21 cellular contexts compared by ENCODE assay signal in the genomic region with DNA sequence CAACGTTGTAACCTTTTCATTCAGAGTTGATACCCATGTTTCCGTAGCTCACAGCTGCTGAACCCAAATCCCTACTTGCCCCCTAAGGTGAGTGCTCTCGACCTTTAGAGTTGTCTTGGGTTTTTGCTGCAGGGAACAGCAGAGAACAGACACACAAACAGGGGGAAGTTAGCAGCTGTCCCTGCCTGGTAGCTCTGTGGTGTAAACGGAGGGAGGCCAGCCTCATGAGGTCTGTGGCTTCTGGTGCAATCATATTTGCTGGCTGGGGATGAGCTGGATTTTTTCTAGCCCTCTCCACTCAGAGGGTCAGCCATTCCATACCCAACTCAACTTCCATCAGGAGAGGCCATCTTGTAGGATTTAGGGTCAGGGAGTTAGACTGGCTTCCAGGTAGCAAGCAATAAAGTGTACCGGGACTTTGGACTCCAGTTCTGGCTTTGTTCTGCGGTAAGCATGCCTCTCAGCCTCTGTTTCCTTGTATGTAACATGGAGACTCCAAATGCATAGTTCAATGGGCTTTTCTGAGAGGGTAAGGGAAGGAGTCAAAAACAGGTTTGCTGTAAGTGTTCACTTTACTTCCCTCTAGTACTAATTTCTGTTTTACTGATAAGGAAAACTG.
"Had no signal": no experiment of that assay in that cellular context is flagged by ENCODE, and none has a peak within 500 bp of the region (broad histone marks: within the 10 kb centered on the region; RNA-seq: fewer than 3 reads in every experiment).

No MANE protein-coding gene starts in this region.

- H3K27me3 ChIP-seq: gastroesophageal sphincter, thyroid gland had no signal

- H3K4me3 Mint-ChIP-seq: activated CD4-positive, alpha-beta memory T cell treated with anti-CD3 and anti-CD28 coated beads for 36 hours; activated naive CD4-positive, alpha-beta T cell treated with anti-CD3 and anti-CD28 coated beads for 36 hours; activated naive CD8-positive, alpha-beta T cell treated with anti-CD3 and anti-CD28 coated beads, Interleukin-2, amount 10 ng/mL, durations not matched to agents 7 days and 5 days; activated T-cell treated with anti-CD3 and anti-CD28 coated beads, Interleukin-2, amount 50 U/mL, for 72 hours; stimulated activated naive CD8-positive, alpha-beta T cell treated with anti-CD3 and anti-CD28 coated beads, Interleukin-15, Interleukin-2, amounts not matched to agents 100 ng/mL and 50 ng/mL, for 24 hours; T-helper 1 cell treated with Interleukin-12 subunit alpha and Interleukin-12 subunit beta and Interleukin-4 antibody, amounts not matched to agents 30 μg/mL and 1 μg/mL, for 36 hours had no signal

- H3K27me3 Mint-ChIP-seq: activated CD4-positive, alpha-beta memory T cell treated with anti-CD3 and anti-CD28 coated beads for 36 hours; stimulated activated naive CD8-positive, alpha-beta T cell treated with anti-CD3 and anti-CD28 coated beads, Interleukin-15, Interleukin-2, amounts not matched to agents 100 ng/mL and 50 ng/mL, for 24 hours had no signal

- H3K27ac ChIP-seq: epithelial cell of prostate, gastroesophageal sphincter, thyroid gland had no signal

- H3K9me3 ChIP-seq: gastroesophageal sphincter, thyroid gland had no signal

- H3K4me1 Mint-ChIP-seq: activated naive CD8-positive, alpha-beta T cell treated with anti-CD3 and anti-CD28 coated beads, Interleukin-2, amount 10 ng/mL, durations not matched to agents 7 days and 5 days had no signal

- H3K4me1 ChIP-seq: gastroesophageal sphincter, thyroid gland had no signal

- H3K36me3 ChIP-seq: gastroesophageal sphincter, thyroid gland had no signal

- H3K4me3 ChIP-seq: gastroesophageal sphincter, thyroid gland had no signal

- H3K36me3 Mint-ChIP-seq: activated CD4-positive, alpha-beta memory T cell treated with anti-CD3 and anti-CD28 coated beads for 36 hours; activated naive CD8-positive, alpha-beta T cell treated with anti-CD3 and anti-CD28 coated beads, Interleukin-2, amount 10 ng/mL, durations not matched to agents 7 days and 5 days had no signal

- DNase-seq: activated CD4-positive, alpha-beta memory T cell treated with anti-CD3 and anti-CD28 coated beads for 36 hours; activated CD4-positive, alpha-beta T cell treated with anti-CD3 and anti-CD28 coated beads for 48 hours; activated effector memory CD4-positive, alpha-beta T cell treated with Interleukin-2 at 50 U/mL for 16 hours; activated naive CD4-positive, alpha-beta T cell treated with anti-CD3 and anti-CD28 coated beads for 36 hours; activated naive CD8-positive, alpha-beta T cell treated with anti-CD3 and anti-CD28 coated beads, Interleukin-2, amount 10 ng/mL, durations not matched to agents 7 days and 5 days; activated T-cell treated with anti-CD3 and anti-CD28 coated beads, Interleukin-2, amount 50 U/mL, for 72 hours; amygdala; cerebellar nuclear complex; head of caudate nucleus; hypothalamus; mesenchymal stem cell; posterior cingulate gyrus; retina; stimulated activated CD4-positive, alpha-beta T cell treated with anti-CD3 and anti-CD28 coated beads, Interleukin-12 subunit alpha, Interleukin-12 subunit beta, amount 100 ng/mL, for 4 hours; substantia nigra; T1000; thyroid gland had no signal

- H3K27ac Mint-ChIP-seq: activated CD4-positive, alpha-beta memory T cell treated with anti-CD3 and anti-CD28 coated beads for 36 hours; activated naive CD4-positive, alpha-beta T cell treated with anti-CD3 and anti-CD28 coated beads for 36 hours; activated naive CD8-positive, alpha-beta T cell treated with anti-CD3 and anti-CD28 coated beads, Interleukin-2, amount 10 ng/mL, durations not matched to agents 7 days and 5 days; activated T-cell treated with anti-CD3 and anti-CD28 coated beads, Interleukin-2, amount 50 U/mL, for 72 hours; stimulated activated naive CD8-positive, alpha-beta T cell treated with anti-CD3 and anti-CD28 coated beads, Interleukin-15, Interleukin-2, amounts not matched to agents 100 ng/mL and 50 ng/mL, for 24 hours; T-helper 1 cell treated with Interleukin-12 subunit alpha and Interleukin-12 subunit beta and Interleukin-4 antibody, amounts not matched to agents 30 μg/mL and 1 μg/mL, for 36 hours had no signal

- H3K9me3 Mint-ChIP-seq: activated CD4-positive, alpha-beta memory T cell treated with anti-CD3 and anti-CD28 coated beads for 36 hours; activated naive CD4-positive, alpha-beta T cell treated with anti-CD3 and anti-CD28 coated beads for 36 hours; activated naive CD8-positive, alpha-beta T cell treated with anti-CD3 and anti-CD28 coated beads, Interleukin-2, amount 10 ng/mL, durations not matched to agents 7 days and 5 days; activated T-cell treated with anti-CD3 and anti-CD28 coated beads, Interleukin-2, amount 50 U/mL, for 72 hours; stimulated activated naive CD8-positive, alpha-beta T cell treated with anti-CD3 and anti-CD28 coated beads, Interleukin-15, Interleukin-2, amounts not matched to agents 100 ng/mL and 50 ng/mL, for 24 hours; T-helper 1 cell treated with Interleukin-12 subunit alpha and Interleukin-12 subunit beta and Interleukin-4 antibody, amounts not matched to agents 30 μg/mL and 1 μg/mL, for 36 hours had no signal

- ATAC-seq: activated T-cell treated with anti-CD3 and anti-CD28 coated beads, Interleukin-2, amount 50 U/mL, for 72 hours; gastroesophageal sphincter had no signal
